Comparison of ENCODE assay signal across 21 cellular contexts in genomic region chr22:46357711-46358505, GRCh38. TPM values are rescaled to one million over a fixed set of nuclear protein-coding genes. Genes with fewer than 3 reads are reported as not detected.
DNase-seq lines count a peak whose midpoint lies in the region; ATAC-seq and TF ChIP-seq lines count a peak whose summit lies in the region.
"Had no signal": no experiment of that assay in that cellular context is flagged by ENCODE, and none has a peak within 500 bp of the region (broad histone marks: within the 10 kb centered on the region; RNA-seq: fewer than 3 reads in every experiment).

No MANE protein-coding gene starts in this region.

- CTCF ChIA-PET in Calu3 (lab: Charles Lee) = interaction anchor here (1.4 kb wide), 1 partner anchor 10 kb away, joined by 3 read pairs; no protein-coding TSS in a partner anchor

- H2AK5ac ChIP-seq in neuronal stem cell (ENCODE audit: low read depth, low read length) = peak overlapping the region; percentile 37

- H3K27ac ChIP-seq in BLaER1 (no peak overlapping the region), neuronal stem cell (replicated peaks; ENCODE audit: low read length) (no peak overlapping the region), MM.1S (ENCODE audit: low read length) (no peak overlapping the region)
- H3K27ac ChIP-seq: C4-2B, HL-60 had no signal

- H4K91ac ChIP-seq in neuronal stem cell (ENCODE audit: low read depth, low read length, poor library complexity) = no peak overlapping the region

- no peaks in the 10 kb centered on the region; the same call in 1 of the 2 replicates for H3K79me2 ChIP-seq in MM.1S (ENCODE audit: low read length)

- peak overlapping the region; percentile 38 for H3K18ac ChIP-seq in neuronal stem cell (ENCODE audit: low read length)

- TF ChIP-seq CTCF in Calu3 (IDR thresholded peaks at IDR 0.05; ENCODE audit: unreplicated experiment) = no peak
- TF ChIP-seq CTCF in chondrocyte (IDR thresholded peaks at IDR 0.05) = no peak
- no peak for TF ChIP-seq CTCF in MM.1S (IDR thresholded peaks at IDR 0.05; ENCODE audit: low read length)

- DNase-seq in Calu3 = no peak
- DNase-seq in chondrocyte (ENCODE audit: low spot score) = peak; percentile 86
- DNase-seq in neuronal stem cell (ENCODE audit: low spot score) = no peak
- no peak for DNase-seq in MM.1S
- DNase-seq in natural killer cell treated with Interleukin-12 subunit alpha and Interleukin-12 subunit beta and Interleukin-15 and Interleukin-18, amount 100 ng/mL, for 72 hours (ENCODE audit: low spot score) = no peak
- DNase-seq in activated effector memory CD4-positive, alpha-beta T cell treated with anti-CD3 and anti-CD28 coated beads, Interleukin-2, amount 50 U/mL, for 16 hours = no peak
- DNase-seq: ACHN, DMS79, GOT3, NCI-H1105, NCI-H1694, NCI-H2081 treated with DMSO at 0.1 percent for 48 hours, NCI-H510A treated with DMSO at 0.1 percent for 48 hours, NCI-H774, OCI-M1, SIG-M5 had no signal

- peaks cover 69% of the 10 kb centered on the region for H3K4me1 ChIP-seq in BLaER1
- H3K4me1 ChIP-seq in neuronal stem cell (ENCODE audit: control insufficient read depth in 2 of 2, insufficient read depth in 1 of 2, low read depth in 1 of 2, low read length in 2 of 2) = no peaks in the 10 kb centered on the region
- peaks cover 14% of the 10 kb centered on the region for H3K4me1 ChIP-seq in MM.1S (ENCODE audit: low read length)

- peaks cover 97% of the 10 kb centered on the region for H4K20me1 ChIP-seq in BLaER1
- H4K20me1 ChIP-seq in MM.1S (ENCODE audit: insufficient read depth, low read length) = no peaks in the 10 kb centered on the region; the same call in 1 of the 2 replicates

- no peak for ATAC-seq in HG02970 (IDR thresholded peaks at IDR 0.05; ENCODE audit: low FRiP score, unreplicated experiment)
- no peak for ATAC-seq in natural killer cell treated with Interleukin-12 subunit alpha and Interleukin-12 subunit beta and Interleukin-15 and Interleukin-18, amount 100 ng/mL, for 72 hours

- H2AFZ ChIP-seq in neuronal stem cell (ENCODE audit: low read length) (no peak overlapping the region), MM.1S (ENCODE audit: low read length) (no peak overlapping the region)

- H3F3A ChIP-seq in MM.1S (ENCODE audit: insufficient read depth, low read length) = peaks cover 13% of the 10 kb centered on the region

- H2BK5ac ChIP-seq in neuronal stem cell (ENCODE audit: low read length) = no peak overlapping the region

- H2BK15ac ChIP-seq in neuronal stem cell (ENCODE audit: low read length) = no peak overlapping the region

- H3K4me1 Mint-ChIP-seq in Calu3 (ENCODE audit: low read depth, unreplicated experiment) (peaks cover 3% of the 10 kb centered on the region), chondrocyte (ENCODE audit: low read depth) (peaks cover 7% of the 10 kb centered on the region)
- peaks cover 0 to 6% of the 10 kb centered on the region in 2 donors for H3K4me1 Mint-ChIP-seq in natural killer cell treated with Interleukin-12 subunit alpha and Interleukin-12 subunit beta and Interleukin-15 and Interleukin-18, amount 100 ng/mL, for 72 hours (ENCODE audit: low read depth in 2 of 2)

- peaks cover 14% of the 10 kb centered on the region for H3K79me1 ChIP-seq in neuronal stem cell (ENCODE audit: low read depth, low read length)

- no TSS peak for BruUV-seq in Calu3 (replicated peaks; lab: Mats Ljungman, UMichigan)

- intact Hi-C loops in Calu3 (cut with micrococcal nuclease; ENCODE audit: unreplicated experiment) = loop anchor here (5.0 kb wide), 1 partner anchor 34 kb away; no protein-coding TSS in a partner anchor

- WGBS in neuronal stem cell (ENCODE audit: extremely low coverage in 2 of 2, insufficient read length in 2 of 2, insufficient replicate concordance in 1 of 2), 2 donors = no CpG with 5 or more reads among the region's 19 CpGs

- H3K27me3 ChIP-seq in BLaER1 (peaks cover 12% of the 10 kb centered on the region; the same call in 1 of the 2 replicates), neuronal stem cell (ENCODE audit: control insufficient read depth in 3 of 3, insufficient read depth in 3 of 3, low read depth in 1 of 3, low read length in 3 of 3) (no peaks in the 10 kb centered on the region), MM.1S (replicated peaks; ENCODE audit: insufficient read depth, low read length) (no peaks in the 10 kb centered on the region)

- H3K27me3 Mint-ChIP-seq in Calu3 (ENCODE audit: unreplicated experiment) (no peaks in the 10 kb centered on the region), chondrocyte (ENCODE audit: low read depth) (no peaks in the 10 kb centered on the region)
- no peaks in the 10 kb centered on the region for H3K27me3 Mint-ChIP-seq in natural killer cell treated with Interleukin-12 subunit alpha and Interleukin-12 subunit beta and Interleukin-15 and Interleukin-18, amount 100 ng/mL, for 72 hours
- H3K27me3 Mint-ChIP-seq: IgD-negative memory B cell had no signal

- peak overlapping the region; percentile 98; the same call in 1 of the 2 replicates for H3K4me2 ChIP-seq in BLaER1
- no peak overlapping the region for H3K4me2 ChIP-seq in neuronal stem cell (ENCODE audit: insufficient read depth, low read length, poor library complexity, severe bottlenecking)
- no peak overlapping the region for H3K4me2 ChIP-seq in MM.1S (ENCODE audit: low read depth, low read length)

- H2BK120ac ChIP-seq in neuronal stem cell (ENCODE audit: low read depth, low read length) = no peak overlapping the region

- H3K36me3 ChIP-seq in BLaER1 (peaks cover 55% of the 10 kb centered on the region), neuronal stem cell (replicated peaks in 1 of 2; ENCODE audit: control insufficient read depth in 2 of 2, insufficient read depth in 2 of 2, low read length in 2 of 2) (peaks cover 27 to 94% of the 10 kb centered on the region in 2 donors), MM.1S (replicated peaks; ENCODE audit: insufficient read depth, low read length) (no peaks in the 10 kb centered on the region)

- H2BK12ac ChIP-seq in neuronal stem cell (ENCODE audit: low read length) = peak overlapping the region; percentile 41

- H3K36me3 Mint-ChIP-seq in Calu3 (ENCODE audit: insufficient read depth, unreplicated experiment) (peaks cover 72% of the 10 kb centered on the region), chondrocyte (ENCODE audit: low read depth) (peaks cover 15% of the 10 kb centered on the region)
- no peaks in the 10 kb centered on the region for H3K36me3 Mint-ChIP-seq in natural killer cell treated with Interleukin-12 subunit alpha and Interleukin-12 subunit beta and Interleukin-15 and Interleukin-18, amount 100 ng/mL, for 72 hours

- no peaks in the 10 kb centered on the region for H3K9me2 ChIP-seq in MM.1S (replicated peaks; ENCODE audit: insufficient read depth, low read length)

- no peak overlapping the region for H4K8ac ChIP-seq in neuronal stem cell (ENCODE audit: low read depth, low read length)

- peak overlapping the region; percentile 65 for H3K23ac ChIP-seq in neuronal stem cell (ENCODE audit: low read depth, low read length, poor library complexity)

- H3K27ac Mint-ChIP-seq in Calu3 (ENCODE audit: unreplicated experiment) (peak overlapping the region; percentile 56), chondrocyte (ENCODE audit: unreplicated experiment) (no peak overlapping the region)
- no peak overlapping the region for H3K27ac Mint-ChIP-seq in natural killer cell treated with Interleukin-12 subunit alpha and Interleukin-12 subunit beta and Interleukin-15 and Interleukin-18, amount 100 ng/mL, for 72 hours

- no peaks in the 10 kb centered on the region for H3K9me3 Mint-ChIP-seq in Calu3 (ENCODE audit: low read depth, unreplicated experiment)
- no peaks in the 10 kb centered on the region for H3K9me3 Mint-ChIP-seq in chondrocyte (ENCODE audit: low read depth)
- H3K9me3 Mint-ChIP-seq in natural killer cell treated with Interleukin-12 subunit alpha and Interleukin-12 subunit beta and Interleukin-15 and Interleukin-18, amount 100 ng/mL, for 72 hours = no peaks in the 10 kb centered on the region
- H3K9me3 Mint-ChIP-seq: IgD-negative memory B cell had no signal

- no peak overlapping the region for H3K4me3 ChIP-seq in BLaER1
- H3K4me3 ChIP-seq in neuronal stem cell (ENCODE audit: low read length in 2 of 2) = no peak overlapping the region
- H3K4me3 ChIP-seq in MM.1S (ENCODE audit: low read length) = no peak overlapping the region

- H3K9me3 ChIP-seq in BLaER1 = no peaks in the 10 kb centered on the region
- H3K9me3 ChIP-seq in neuronal stem cell (replicated peaks in 1 of 2; ENCODE audit: control insufficient read depth in 2 of 2, insufficient read depth in 1 of 2, low read depth in 1 of 2, low read length in 2 of 2) = peaks cover 6 to 8% of the 10 kb centered on the region in 2 donors
- no peaks in the 10 kb centered on the region for H3K9me3 ChIP-seq in MM.1S (replicated peaks; ENCODE audit: insufficient read depth, low read length)

- H3K14ac ChIP-seq in neuronal stem cell (ENCODE audit: low read length) = peak overlapping the region; percentile 38

- H3K4me3 Mint-ChIP-seq in Calu3 (ENCODE audit: low read depth, unreplicated experiment) (no peak overlapping the region), chondrocyte (ENCODE audit: unreplicated experiment) (no peak overlapping the region)
- no peak overlapping the region for H3K4me3 Mint-ChIP-seq in natural killer cell treated with Interleukin-12 subunit alpha and Interleukin-12 subunit beta and Interleukin-15 and Interleukin-18, amount 100 ng/mL, for 72 hours

- H3K9ac ChIP-seq in BLaER1 (no peak overlapping the region), neuronal stem cell (ENCODE audit: low read depth, low read length, poor library complexity) (no peak overlapping the region), MM.1S (ENCODE audit: low read length) (no peak overlapping the region)

- H3K4ac ChIP-seq in neuronal stem cell (ENCODE audit: low read length) = no peak overlapping the region

RNA-seq across cellular contexts. Expression of gene TRMU, which starts 22.4 kb away (rescaled TPM):
- 74.8 and 79.6 TPM in 2 replicates for total RNA-seq in Calu3 (2022)
- total RNA-seq in chondrocyte = 26.5 to 39.2 TPM (median 27.3 TPM) in 3 replicates
- 30.9 TPM for polyA plus RNA-seq in neuronal stem cell (2013, experiment 1 of 2)
- polyA plus RNA-seq in neuronal stem cell (2013, experiment 2 of 2) = 33.3 TPM
- total RNA-seq in natural killer cell treated with Interleukin-12 subunit alpha and Interleukin-12 subunit beta and Interleukin-15 and Interleukin-18, amount 100 ng/mL, for 72 hours = 100 to 1,000 TPM in 1 of 2 donors, 10 to 100 TPM in 1; 72.7 to 135 TPM
